12 cellular contexts compared by ENCODE assay signal in the genomic region with DNA sequence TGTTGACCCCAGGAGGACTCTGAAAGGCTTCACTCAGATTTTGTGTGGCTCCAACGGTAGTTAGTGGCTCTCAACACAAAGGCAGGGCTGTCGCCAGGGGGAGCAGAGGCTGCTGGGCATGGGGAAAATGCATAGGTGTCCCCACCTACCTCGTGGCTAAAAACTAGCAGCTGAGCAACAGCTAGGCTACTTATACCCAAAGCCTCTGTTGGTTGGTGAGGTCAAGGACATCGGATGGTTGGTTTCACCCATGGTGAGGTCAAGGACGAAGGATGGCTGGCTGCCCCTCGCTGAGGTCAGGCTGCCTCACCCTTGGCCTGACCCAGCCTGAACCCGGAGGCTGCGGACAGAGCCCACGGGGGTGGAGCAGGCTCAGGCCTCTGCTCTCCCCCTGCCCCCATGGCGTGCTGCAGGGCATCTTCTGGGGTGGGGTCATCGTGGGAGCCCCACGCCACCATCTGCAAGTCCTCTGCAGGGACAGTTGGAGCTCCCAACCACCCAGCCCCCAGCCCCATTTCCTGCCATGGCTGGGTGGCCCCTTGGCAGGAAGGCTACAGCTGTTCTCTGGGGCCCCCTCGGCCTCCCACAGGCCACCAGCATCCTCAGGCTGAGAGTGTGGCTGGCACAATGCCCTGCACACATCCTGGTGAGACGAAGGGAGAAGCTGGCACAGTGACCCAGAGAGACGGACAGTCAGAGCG. TPM values are rescaled to one million over a fixed set of nuclear protein-coding genes. Genes with fewer than 3 reads are reported as not detected.
DNase-seq lines count a peak whose midpoint lies in the region; ATAC-seq, FAIRE-seq and TF ChIP-seq lines count a peak whose summit lies in the region.
"Had no signal": no experiment of that assay in that cellular context is flagged by ENCODE, and none has a peak within 500 bp of the region (broad histone marks: within the 10 kb centered on the region; RNA-seq: fewer than 3 reads in every experiment).

No MANE protein-coding gene starts in this region.

- intact Hi-C loops in kidney (cut with DNase I) (no loop called here), ascending aorta (cut with DNase I) (no loop called here)

- H3K9me3 ChIP-seq in kidney (ENCODE audit: control insufficient read depth in 1 of 2, low read length in 2 of 2) = no peaks in the 10 kb centered on the region
- H3K9me3 ChIP-seq in ascending aorta = no peaks in the 10 kb centered on the region

- ATAC-seq in HG03457 (IDR thresholded peaks at IDR 0.05; ENCODE audit: unreplicated experiment) = no peak

- H3K36me3 ChIP-seq in kidney (ENCODE audit: control insufficient read depth in 1 of 2, insufficient read depth in 2 of 2, low read length in 2 of 2) (no peaks in the 10 kb centered on the region), ascending aorta (no peaks in the 10 kb centered on the region)

- H3K9ac ChIP-seq in kidney (ENCODE audit: low read length in 2 of 2) = no peak overlapping the region

- FAIRE-seq in kidney (lab: Jason Lieb, UNC) = no peak

- H3K27me3 ChIP-seq in ascending aorta = no peaks in the 10 kb centered on the region

- H3K4me1 ChIP-seq in kidney (ENCODE audit: control insufficient read depth in 1 of 2, insufficient read depth in 1 of 2, low read depth in 1 of 2, low read length in 2 of 2) = peaks cover 7 to 10% of the 10 kb centered on the region in 2 donors
- peaks cover 0 to 7% of the 10 kb centered on the region in 2 donors for H3K4me1 ChIP-seq in ascending aorta

- in situ Hi-C loops in SK-MEL-5 (cut with HindIII; ENCODE audit: low pct_unique_long_range_greater_than_20kb, low sequenced_read_pairs) = no loop called here

- H3K27ac ChIP-seq in kidney (ENCODE audit: low read depth in 2 of 2, low read length in 2 of 2) (no peak overlapping the region), ascending aorta (no peak overlapping the region)
- H3K27ac ChIP-seq: 22Rv1, HL-60 had no signal

- DNase-seq in DMS53 (lab: John Stamatoyannopoulos, UW) (peak; percentile 58), DMS53 treated with DMSO at 0.1 percent for 48 hours (lab: John Stamatoyannopoulos, UW; ENCODE audit: unreplicated experiment) (no peak), GM12865 (ENCODE audit: low read depth) (peak; percentile 47), SK-MEL-5 (ENCODE audit: low read depth, low spot score) (peak; percentile 21), kidney (peak; percentile 50), ascending aorta (ENCODE audit: low spot score in 2 of 2) (no peak), NCI-H2107 treated with DMSO at 0.1 percent for 48 hours (lab: John Stamatoyannopoulos, UW; ENCODE audit: unreplicated experiment) (no peak)
- DNase-seq: NCI-H1417 had no signal

- H3K4me3 ChIP-seq in GM12865 (ENCODE audit: low read depth, low read length) = no peak overlapping the region
- H3K4me3 ChIP-seq in kidney (ENCODE audit: low read length in 2 of 2) = no peak overlapping the region
- no peak overlapping the region for H3K4me3 ChIP-seq in ascending aorta

- TF ChIP-seq CTCF in GM12865 (IDR thresholded peaks at IDR 0.05; ENCODE audit: insufficient read depth, low read depth, low read length, missing control alignments) (peak; percentile 23), kidney (IDR thresholded peaks at IDR 0.05; ENCODE audit: borderline replicate concordance, extremely low read depth, insufficient read depth) (no peak), ascending aorta (IDR thresholded peaks at IDR 0.05) (no peak)

RNA-seq across cellular contexts. Expression of gene GNB1, which starts 8.5 kb away (rescaled TPM):
- total RNA-seq in SK-MEL-5 (2014; rRNA removed; shearing (Covaris generic)) = 50.5 and 51.2 TPM in 2 replicates
- 229 and 286 TPM in 2 replicates for polyA plus RNA-seq in SK-MEL-5 (2015; cell fraction: cytosol; rRNA removed)
- polyA plus RNA-seq in SK-MEL-5 (2015; cell fraction: nucleus; rRNA removed) = 65.4 and 65.7 TPM in 2 replicates
- 347 TPM for total RNA-seq in kidney
- 144 TPM for polyA plus RNA-seq in kidney (ENCODE audit: insufficient read depth, low read depth, low replicate concordance)
- total RNA-seq in ascending aorta = 170 TPM

RNA-seq across cellular contexts. Expression of gene CALML6, which starts 15.6 kb away (rescaled TPM):
- 0.08 and 0.67 TPM in 2 replicates for total RNA-seq in SK-MEL-5 (2014; rRNA removed; shearing (Covaris generic))
- polyA plus RNA-seq in SK-MEL-5 (2015; cell fraction: cytosol; rRNA removed) = not detected in 2 replicates
- 3.6 and 4.6 TPM in 2 replicates for polyA plus RNA-seq in SK-MEL-5 (2015; cell fraction: nucleus; rRNA removed)
- 0.13 TPM for total RNA-seq in kidney
- polyA plus RNA-seq in kidney (ENCODE audit: insufficient read depth, low read depth, low replicate concordance) = 1.2 TPM
- total RNA-seq in ascending aorta = not detected
- total RNA-seq: RPMI7951 had no signal

RNA-seq across cellular contexts. Expression of gene TMEM52, which starts 19.7 kb away (rescaled TPM):
- total RNA-seq in SK-MEL-5 (2014; rRNA removed; shearing (Covaris generic)) = 0.67 TPM in 1 of 2 replicates, not detected in the other
- polyA plus RNA-seq in SK-MEL-5 (2015; cell fraction: cytosol; rRNA removed) = 0.42 TPM in 1 of 2 replicates, not detected in the other
- polyA plus RNA-seq in SK-MEL-5 (2015; cell fraction: nucleus; rRNA removed) = not detected in 2 replicates
- 0.50 TPM for total RNA-seq in kidney
- 5.1 TPM for polyA plus RNA-seq in kidney (ENCODE audit: insufficient read depth, low read depth, low replicate concordance)
- total RNA-seq in ascending aorta = not detected

Comparison
In these comparisons a context has a peak if more than half of its experiments do, and no peak if none do; other contexts are left out.
1. DNase-seq: peak in DMS53 (single experiment), GM12865 (single experiment), SK-MEL-5 (single experiment) and kidney (single experiment); none in DMS53 treated with DMSO at 0.1 percent for 48 hours (single experiment), ascending aorta (0 of 2) and NCI-H2107 treated with DMSO at 0.1 percent for 48 hours (single experiment).